Comparison of ENCODE assay signal across 24 cellular contexts in the genomic region with DNA sequence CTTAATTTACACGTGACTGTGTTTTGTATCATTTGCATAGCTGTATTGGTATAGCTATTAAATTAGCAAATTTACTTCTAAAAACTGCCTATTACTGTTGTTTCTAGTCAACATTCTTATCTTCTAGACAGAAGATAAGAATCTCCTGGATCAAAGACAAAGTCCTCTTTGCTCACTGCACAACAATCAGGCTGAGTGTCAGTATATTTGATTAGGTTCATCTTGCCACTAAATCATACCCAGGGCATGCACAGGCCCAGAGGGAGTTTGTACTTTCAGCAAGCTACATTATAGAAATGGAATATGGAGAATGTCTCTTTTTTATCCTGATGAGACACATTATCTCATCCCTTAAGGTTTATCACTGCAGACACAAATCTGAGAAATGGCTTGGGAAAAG.
DNase-seq lines count a peak whose midpoint lies in the region; ATAC-seq, FAIRE-seq and TF ChIP-seq lines count a peak whose summit lies in the region.
"Had no signal": no experiment of that assay in that cellular context is flagged by ENCODE, and none has a peak within 500 bp of the region (broad histone marks: within the 10 kb centered on the region; RNA-seq: fewer than 3 reads in every experiment).

No MANE protein-coding gene starts in this region.

- ATAC-seq in SK-N-SH treated with all-trans-retinoic acid at 6 μM for 48 hours: no peak
- ATAC-seq: GM12878 had no signal

- H3K4me2 ChIP-seq in SK-N-SH: no peak overlapping the region
- H3K4me2 ChIP-seq in MM.1S (ENCODE audit: low read depth, low read length): no peak overlapping the region
- H3K4me2 ChIP-seq: BLaER1 had no signal

- H3K9me2 ChIP-seq in SK-N-SH: no peaks in the 10 kb centered on the region
- no peaks in the 10 kb centered on the region for H3K9me2 ChIP-seq in MM.1S (replicated peaks; ENCODE audit: insufficient read depth, low read length)

- H3K9ac ChIP-seq in SK-N-SH (no peak overlapping the region), MM.1S (ENCODE audit: low read length) (no peak overlapping the region)
- H3K9ac ChIP-seq: BLaER1 had no signal

- no peak for FAIRE-seq in small intestine (lab: Jason Lieb, UNC)
- FAIRE-seq: GM12878, GM12892, GM18507 had no signal

- H3K9me3 ChIP-seq in SK-N-SH (no peaks in the 10 kb centered on the region), SJCRH30 (replicated peaks) (no peaks in the 10 kb centered on the region), MM.1S (replicated peaks; ENCODE audit: insufficient read depth, low read length) (no peaks in the 10 kb centered on the region), small intestine (ENCODE audit: control insufficient read depth, low read depth) (no peaks in the 10 kb centered on the region)
- H3K9me3 ChIP-seq: BE2C, BLaER1 had no signal

- no peak overlapping the region for H3K4me3 ChIP-seq in SK-N-SH (ENCODE audit: low read depth in 2 of 2, low read length in 1 of 2)
- no peak overlapping the region for H3K4me3 ChIP-seq in SJCRH30
- no peak overlapping the region for H3K4me3 ChIP-seq in MM.1S (ENCODE audit: low read length)
- no peak overlapping the region for H3K4me3 ChIP-seq in small intestine (ENCODE audit: low read depth in 1 of 2, low read length in 2 of 2)
- H3K4me3 ChIP-seq: BLaER1, GM12878 had no signal

- H3K79me2 ChIP-seq in SK-N-SH (ENCODE audit: insufficient read depth) (no peaks in the 10 kb centered on the region), MM.1S (ENCODE audit: low read length) (no peaks in the 10 kb centered on the region)

- no peak for TF ChIP-seq RAD21 in SK-N-SH (IDR thresholded peaks at IDR 0.05; ENCODE audit: low read length)

- H3K36me3 ChIP-seq in SK-N-SH (replicated peaks in 1 of 2; ENCODE audit: control insufficient read depth in 1 of 2, insufficient read depth in 2 of 2, low read length in 1 of 2): no peaks in the 10 kb centered on the region
- no peaks in the 10 kb centered on the region for H3K36me3 ChIP-seq in SJCRH30
- H3K36me3 ChIP-seq in MM.1S (replicated peaks; ENCODE audit: insufficient read depth, low read length): no peaks in the 10 kb centered on the region
- H3K36me3 ChIP-seq in small intestine (ENCODE audit: control insufficient read depth in 2 of 2, insufficient read depth in 2 of 2, low read length in 2 of 2): no peaks in the 10 kb centered on the region
- H3K36me3 ChIP-seq: BE2C, BLaER1 had no signal

- H3K27me3 ChIP-seq in SK-N-SH (ENCODE audit: insufficient read depth) (no peaks in the 10 kb centered on the region), SJCRH30 (no peaks in the 10 kb centered on the region), MM.1S (replicated peaks; ENCODE audit: insufficient read depth, low read length) (no peaks in the 10 kb centered on the region), small intestine (ENCODE audit: control insufficient read depth in 2 of 2, insufficient read depth in 2 of 2, low read length in 2 of 2) (no peaks in the 10 kb centered on the region)
- H3K27me3 ChIP-seq: BE2C, BLaER1 had no signal

- 13% methylated on average over 1 of the region's 1 CpG for WGBS in SK-N-SH (ENCODE audit: low lambda C conversion rate)
- 74 to 87% (median 80%) methylated on average over 1 of the region's 1 CpG for WGBS in small intestine, 3 donors

- DNase-seq in SK-N-SH: peak; percentile 38
- no peak for DNase-seq in SJCRH30
- no peak for DNase-seq in MM.1S
- DNase-seq in small intestine: no peak
- DNase-seq: 8988T; ACHN; BE2C; C1 segment of cervical spinal cord; CD4-positive, alpha-beta memory T cell; CD4-positive, CD25-positive, alpha-beta regulatory T cell; CD8-positive, alpha-beta memory T cell; COR-L47; DMS 273 treated with DMSO at 0.1 percent for 48 hours; DMS153; DMS53; DMS79; DND-41; EL; GDM1 had no signal

- TF ChIP-seq EP300 in SK-N-SH (IDR thresholded peaks at IDR 0.05; ENCODE audit: borderline replicate concordance in 1 of 2, low read depth in 1 of 2, low read length in 1 of 2): peak in 1 of 2 experiments; percentile 48; a peak in 1 of 4 replicates

- H3K27ac ChIP-seq in SK-N-SH (ENCODE audit: low read depth in 2 of 2, low read length in 1 of 2): no peak overlapping the region
- peak overlapping the region; percentile 40; the same call in 1 of the 2 replicates for H3K27ac ChIP-seq in SJCRH30
- H3K27ac ChIP-seq in MM.1S (ENCODE audit: low read length): no peak overlapping the region
- H3K27ac ChIP-seq in small intestine (ENCODE audit: low read depth in 1 of 2, low read length in 1 of 2): no peak overlapping the region
- H3K27ac ChIP-seq: BLaER1 had no signal

- H3K4me1 ChIP-seq in SK-N-SH (ENCODE audit: control insufficient read depth in 1 of 2, insufficient read depth in 2 of 2, low read depth in 1 of 2, low read length in 1 of 2) (peaks cover 0 to 2% of the 10 kb centered on the region in 2 experiments; a peak in 1 of 4 replicates), SJCRH30 (peaks cover 16% of the 10 kb centered on the region), MM.1S (ENCODE audit: low read length) (no peaks in the 10 kb centered on the region), small intestine (ENCODE audit: control insufficient read depth in 2 of 2, insufficient read depth in 1 of 2, low read depth in 1 of 2, low read length in 1 of 2) (no peaks in the 10 kb centered on the region)
- H3K4me1 ChIP-seq: BE2C, BLaER1 had no signal

- CTCF ChIA-PET in SK-N-SH (lab: Yijun Ruan, JAX): no interaction called here

- H2AFZ ChIP-seq in SK-N-SH (ENCODE audit: low read depth) (no peak overlapping the region), MM.1S (ENCODE audit: low read length) (no peak overlapping the region)

- H4K20me1 ChIP-seq in SK-N-SH (ENCODE audit: insufficient read depth) (no peaks in the 10 kb centered on the region), MM.1S (ENCODE audit: insufficient read depth, low read length) (no peaks in the 10 kb centered on the region)
- H4K20me1 ChIP-seq: BLaER1 had no signal

- H3F3A ChIP-seq in SK-N-SH (replicated peaks; ENCODE audit: insufficient read depth) (no peaks in the 10 kb centered on the region), MM.1S (ENCODE audit: insufficient read depth, low read length) (no peaks in the 10 kb centered on the region)

- no peak for TF ChIP-seq CTCF in SK-N-SH (IDR thresholded peaks at IDR 0.05)
- TF ChIP-seq CTCF in MM.1S (IDR thresholded peaks at IDR 0.05; ENCODE audit: low read length): no peak

- POLR2A ChIA-PET in SK-N-SH (lab: Yijun Ruan, JAX): no interaction called here

TF ChIP-seq in SK-N-SH, 30 proteins besides CTCF, POLR2A, EP300 and RAD21:
- TF ChIP-seq NRF1 (IDR thresholded peaks at IDR 0.05; ENCODE audit: low read depth, low read length) (no peak), GATA2 (CRISPR knock-in tag; IDR thresholded peaks at IDR 0.05) (peak; percentile 63), MEF2A (IDR thresholded peaks at IDR 0.05; ENCODE audit: borderline replicate concordance, low read depth) (no peak), SMC3 (IDR thresholded peaks at IDR 0.05; ENCODE audit: low read depth, low read length) (no peak), MXI1 (IDR thresholded peaks at IDR 0.05; ENCODE audit: low read depth, low read length) (no peak), YY1 (IDR thresholded peaks at IDR 0.05; ENCODE audit: low read depth) (no peak), USF1 (IDR thresholded peaks at IDR 0.05; ENCODE audit: borderline replicate concordance, low read depth) (no peak), FOXJ3 (CRISPR knock-in tag; IDR thresholded peaks at IDR 0.05) (no peak)

TF ChIP-seq in SK-N-SH treated with all-trans-retinoic acid at 6 μM for 48 hours, 23 proteins besides CTCF, POLR2A, EP300 and RAD21:
- no peak for TF ChIP-seq TSHZ2 (CRISPR knock-in tag; IDR thresholded peaks at IDR 0.05)
TF ChIP-seq in SK-N-SH treated with all-trans-retinoic acid at 6 μM for 48 hours: peak in this region for 0.
